In genomic region chr1:47128854-47129253, GRCh38 we compare ENCODE assay signal across 8 cellular contexts. TPM values are rescaled to one million over a fixed set of nuclear protein-coding genes. Genes with fewer than 3 reads are reported as not detected.
"Had no signal": no experiment of that assay in that cellular context is flagged by ENCODE, and none has a peak within 500 bp of the region (broad histone marks: within the 10 kb centered on the region; RNA-seq: fewer than 3 reads in every experiment).

No MANE protein-coding gene starts in this region.

RNA-seq across cellular contexts. Expression of gene CYP4A22, which starts 8.4 kb away (rescaled TPM):
- total RNA-seq: fibroblast of villous mesenchyme; heart right ventricle; left cardiac atrium; mesothelial cell of epicardium; natural killer cell treated with Interleukin-12 subunit alpha and Interleukin-12 subunit beta and Interleukin-15 and Interleukin-18, amount 100 ng/mL, for 72 hours; progenitor cell of endocrine pancreas; skeletal muscle tissue; urinary bladder had no signal
- polyA plus RNA-seq: heart right ventricle, urinary bladder had no signal
